In genomic region chr17:74054249-74054648, GRCh38 we compare ENCODE assay signal across 25 cellular contexts.
A peak's percentile ranks its signal among the peaks of the same experiment; 100 is the strongest.
DNase-seq lines count a peak whose midpoint lies in the region; ATAC-seq, FAIRE-seq and TF ChIP-seq lines count a peak whose summit lies in the region.
"Had no signal": no experiment of that assay in that cellular context is flagged by ENCODE, and none has a peak within 500 bp of the region (broad histone marks: within the 10 kb centered on the region; RNA-seq: fewer than 3 reads in every experiment).

No MANE protein-coding gene starts in this region.

- no peak for TF ChIP-seq POLR2A in A549 (IDR thresholded peaks at IDR 0.05; ENCODE audit: low read length)

- H3K4me3 Mint-ChIP-seq in brain, result no peak overlapping the region
- H3K4me3 Mint-ChIP-seq: CD4-positive, alpha-beta T cell; HFFc6 had no signal

- DNase-seq in DMS 273 (lab: John Stamatoyannopoulos, UW; ENCODE audit: unreplicated experiment), result peak; percentile 30
- DNase-seq in DMS 273 treated with DMSO at 0.1 percent for 48 hours (lab: John Stamatoyannopoulos, UW), result no peak
- DNase-seq in A549 (ENCODE audit: low read depth in 1 of 2, low spot score in 1 of 2), result no peak
- peak; percentile 31 for DNase-seq in islet precursor cell
- DNase-seq: ACHN; AML-193; BE2C; Calu3; CD4-positive, alpha-beta T cell; COR-L47; DMS79; GF-D8; GM23248; HFFc6 had no signal

- 0 out of 3 replicates have a peak, but pooled peaks cover 5% of the 10 kb centered on the region for H3K9me3 ChIP-seq in A549
- H3K9me3 ChIP-seq: BE2C, HAP-1 had no signal

- H3K36me3 Mint-ChIP-seq in brain, result no peaks in the 10 kb centered on the region
- H3K36me3 Mint-ChIP-seq: CD14-positive monocyte had no signal

- no peak for FAIRE-seq in A549 (lab: Jason Lieb, UNC)
- FAIRE-seq: A204.1, GM12891, GM18507 had no signal

- no peak overlapping the region for H3K4me2 ChIP-seq in A549
- H3K4me2 ChIP-seq: BLaER1 treated with 17β-estradiol and CSF1 and Interleukin-3, amounts not matched to agents 10 nM and 100 nM had no signal

- no peaks in the 10 kb centered on the region for H3K4me1 ChIP-seq in A549
- H3K4me1 ChIP-seq: HAP-1 had no signal

- POLR2A ChIA-PET in A549 (lab: Yijun Ruan, JAX), result no interaction called here

- CTCF ChIA-PET in A549 (lab: Yijun Ruan, JAX), result interaction anchor here (0.9 to 2.9 kb wide), 2 partner anchors 9 to 396 kb away, joined by 3 to 9 read pairs; no protein-coding TSS in a partner anchor

- H3K27ac Mint-ChIP-seq in brain, result peak overlapping the region; percentile 16 to 86 (median 70)
- H3K27ac Mint-ChIP-seq: CD14-positive monocyte; CD4-positive, alpha-beta T cell; HFFc6 had no signal

- H3K27ac ChIP-seq in A549, result no peak overlapping the region
- H3K27ac ChIP-seq: 22Rv1; BLaER1 treated with 17β-estradiol and CSF1 and Interleukin-3, amounts not matched to agents 10 nM and 100 nM; GM23248 had no signal

- 18% methylated on average over 4 of the region's 4 CpGs for WGBS in A549 (ENCODE audit: missing lambda C conversion rate)

- peaks cover 16% of the 10 kb centered on the region for H3K27me3 Mint-ChIP-seq in brain

- H3K9me3 Mint-ChIP-seq in brain, result peaks cover 4 to 17% (median 6%) of the 10 kb centered on the region in 5 experiments
- H3K9me3 Mint-ChIP-seq: CD4-positive, alpha-beta T cell had no signal

- TF ChIP-seq EP300 in A549 (IDR thresholded peaks at IDR 0.05), result no peak

- TF ChIP-seq RAD21 in A549 (conservative IDR thresholded peaks at IDR 0.05 in 1 of 2, IDR thresholded peaks at IDR 0.05 in 1 of 2), result no peak

- peaks cover 71% of the 10 kb centered on the region for H3K4me1 Mint-ChIP-seq in brain
- H3K4me1 Mint-ChIP-seq: CD14-positive monocyte had no signal

- ATAC-seq in A549 (no peak), GM19324 (IDR thresholded peaks at IDR 0.05; ENCODE audit: low FRiP score, unreplicated experiment) (no peak), GM21381 (IDR thresholded peaks at IDR 0.05; ENCODE audit: unreplicated experiment) (no peak), HG02610 (IDR thresholded peaks at IDR 0.05; ENCODE audit: unreplicated experiment) (no peak)

- no peak for TF ChIP-seq CTCF in A549 (IDR thresholded peaks at IDR 0.05)
- TF ChIP-seq CTCF in brain (conservative IDR thresholded peaks at IDR 0.05), result no peak

- H3K4me3 ChIP-seq in A549, result no peak overlapping the region
- H3K4me3 ChIP-seq: BLaER1 treated with 17β-estradiol and CSF1 and Interleukin-3, amounts not matched to agents 10 nM and 100 nM; GM23248; HAP-1 had no signal

TF ChIP-seq in A549, 52 proteins besides CTCF, POLR2A, EP300 and RAD21:
- TF ChIP-seq GATA3 (IDR thresholded peaks at IDR 0.05; ENCODE audit: borderline replicate concordance), result no peak
- TF ChIP-seq MAFK (IDR thresholded peaks at IDR 0.05; ENCODE audit: partially characterized antibody), result peak; percentile 47
- TF ChIP-seq, protein P1, sequence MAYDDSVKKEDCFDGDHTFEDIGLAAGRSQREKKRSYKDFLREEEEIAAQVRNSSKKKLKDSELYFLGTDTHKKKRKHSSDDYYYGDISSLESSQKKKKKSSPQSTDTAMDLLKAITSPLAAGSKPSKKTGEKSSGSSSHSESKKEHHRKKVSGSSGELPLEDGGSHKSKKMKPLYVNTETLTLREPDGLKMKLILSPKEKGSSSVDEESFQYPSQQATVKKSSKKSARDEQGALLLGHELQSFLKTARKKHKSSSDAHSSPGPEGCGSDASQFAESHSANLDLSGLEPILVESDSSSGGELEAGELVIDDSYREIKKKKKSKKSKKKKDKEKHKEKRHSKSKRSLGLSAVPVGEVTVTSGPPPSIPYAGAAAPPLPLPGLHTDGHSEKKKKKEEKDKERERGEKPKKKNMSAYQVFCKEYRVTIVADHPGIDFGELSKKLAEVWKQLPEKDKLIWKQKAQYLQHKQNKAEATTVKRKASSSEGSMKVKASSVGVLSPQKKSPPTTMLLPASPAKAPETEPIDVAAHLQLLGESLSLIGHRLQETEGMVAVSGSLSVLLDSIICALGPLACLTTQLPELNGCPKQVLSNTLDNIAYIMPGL (CRISPR knock-in tag; IDR thresholded peaks at IDR 0.05; ENCODE audit: borderline replicate concordance), result no peak
- TF ChIP-seq, protein P2, sequence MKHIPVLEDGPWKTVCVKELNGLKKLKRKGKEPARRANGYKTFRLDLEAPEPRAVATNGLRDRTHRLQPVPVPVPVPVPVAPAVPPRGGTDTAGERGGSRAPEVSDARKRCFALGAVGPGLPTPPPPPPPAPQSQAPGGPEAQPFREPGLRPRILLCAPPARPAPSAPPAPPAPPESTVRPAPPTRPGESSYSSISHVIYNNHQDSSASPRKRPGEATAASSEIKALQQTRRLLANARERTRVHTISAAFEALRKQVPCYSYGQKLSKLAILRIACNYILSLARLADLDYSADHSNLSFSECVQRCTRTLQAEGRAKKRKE (CRISPR knock-in tag; IDR thresholded peaks at IDR 0.05; ENCODE audit: low read depth), result no peak
- TF ChIP-seq E2F6 (IDR thresholded peaks at IDR 0.05; ENCODE audit: borderline replicate concordance, low read depth), result no peak
- TF ChIP-seq, protein P3, sequence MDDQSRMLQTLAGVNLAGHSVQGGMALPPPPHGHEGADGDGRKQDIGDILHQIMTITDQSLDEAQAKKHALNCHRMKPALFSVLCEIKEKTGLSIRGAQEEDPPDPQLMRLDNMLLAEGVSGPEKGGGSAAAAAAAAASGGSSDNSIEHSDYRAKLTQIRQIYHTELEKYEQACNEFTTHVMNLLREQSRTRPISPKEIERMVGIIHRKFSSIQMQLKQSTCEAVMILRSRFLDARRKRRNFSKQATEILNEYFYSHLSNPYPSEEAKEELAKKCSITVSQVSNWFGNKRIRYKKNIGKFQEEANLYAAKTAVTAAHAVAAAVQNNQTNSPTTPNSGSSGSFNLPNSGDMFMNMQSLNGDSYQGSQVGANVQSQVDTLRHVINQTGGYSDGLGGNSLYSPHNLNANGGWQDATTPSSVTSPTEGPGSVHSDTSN (IDR thresholded peaks at IDR 0.05), result no peak
- TF ChIP-seq POLR2AphosphoS2 (conservative IDR thresholded peaks at IDR 0.05; ENCODE audit: low read length), result no peak

Comparison
In these comparisons a context has a peak if more than half of its experiments do, and no peak if none do; other contexts are left out.
1. DNase-seq: peak in DMS 273 (single experiment) and islet precursor cell (single experiment); none in DMS 273 treated with DMSO at 0.1 percent for 48 hours (single experiment) and A549 (0 of 2).